Comparison of ENCODE assay signal across 7 cellular contexts in genomic region chr11:59755701-59756495, GRCh38. TPM values are rescaled to one million over a fixed set of nuclear protein-coding genes. Genes with fewer than 3 reads are reported as not detected.
DNase-seq lines count a peak whose midpoint lies in the region; ATAC-seq, FAIRE-seq and TF ChIP-seq lines count a peak whose summit lies in the region.

No MANE protein-coding gene starts in this region.

- TF ChIP-seq CTCF in pancreas (IDR thresholded peaks at IDR 0.05): no peak

- DNase-seq in HS-5 (ENCODE audit: low read depth): peak; percentile 56
- peak in 53 of 58 donors; percentile 13 to 86 (median 48) for DNase-seq in anterior cingulate cortex (lab: John Stamatoyannopoulos, UW)
- DNase-seq in left cardiac atrium: peak; percentile 83
- peak; percentile 80 to 90 (median 85) for DNase-seq in pancreas

- H3K27me3 ChIP-seq in pancreas: no peaks in the 10 kb centered on the region

- FAIRE-seq in pancreas (lab: Jason Lieb, UNC): no peak

- no peaks in the 10 kb centered on the region for H3K9me3 ChIP-seq in pancreas

- intact Hi-C loops in left cardiac atrium (cut with DNase I): loop anchor here (2.0 kb wide), 2 partner anchors 47 to 55 kb away; partner anchors contain the start of gene MRPL16 (in 1 of the 2)
- intact Hi-C loops in pancreas (cut with DNase I): no loop called here

- H3K4me3 ChIP-seq in pancreas: peak overlapping the region; percentile 66 to 94 (median 91)

- no peaks in the 10 kb centered on the region for H3K36me3 ChIP-seq in pancreas

- H3K27ac ChIP-seq in pancreas: peak overlapping the region; percentile 91 to 96 (median 94)

- 3 to 4% methylated on average over 17 to 23 of the region's 23 CpGs for WGBS in pancreas, 2 donors

- peaks cover 0 to 15% (median 7%) of the 10 kb centered on the region in 3 donors for H3K4me1 ChIP-seq in pancreas

- peak; percentile 7 for ATAC-seq in GM18498 (IDR thresholded peaks at IDR 0.05; ENCODE audit: unreplicated experiment)
- peak; percentile 57 for ATAC-seq in SK-N-SH treated with all-trans-retinoic acid at 6 μM for 48 hours
- ATAC-seq in left cardiac atrium: peak; percentile 77 to 90
- peak; percentile 80 to 89 (median 83) for ATAC-seq in pancreas
- ATAC-seq in GM18520 (IDR thresholded peaks at IDR 0.05; ENCODE audit: unreplicated experiment): no peak

TF ChIP-seq in SK-N-SH treated with all-trans-retinoic acid at 6 μM for 48 hours, 23 proteins besides CTCF, POLR2A, EP300 and RAD21:
- TF ChIP-seq ZNF565 (CRISPR knock-in tag; conservative IDR thresholded peaks at IDR 0.05; ENCODE audit: low read depth): no peak
- TF ChIP-seq PATZ1 (CRISPR knock-in tag; IDR thresholded peaks at IDR 0.05; ENCODE audit: borderline replicate concordance): peak; percentile 55; the same call in 1 of the 2 replicates
- TF ChIP-seq ZFP3 (CRISPR knock-in tag; IDR thresholded peaks at IDR 0.05): 0 out of 2 replicates have a peak, but pooled peaks have one; percentile 48

RNA-seq across cellular contexts. Expression of gene STX3, which starts 0.7 kb away (rescaled TPM):
- 10 to 100 TPM; 10.6 to 14.1 TPM for total RNA-seq in left cardiac atrium
- 10 to 100 TPM; 12.1 to 21.5 (median 15.3) TPM for total RNA-seq in pancreas
- polyA plus RNA-seq in pancreas: 10 to 100 TPM; 12.9 to 20.5 TPM

RNA-seq across cellular contexts. Expression of gene OR10V1, which starts 42.3 kb away (rescaled TPM):
- not detected for total RNA-seq in left cardiac atrium
- total RNA-seq in pancreas: not detected
- polyA plus RNA-seq in pancreas: not detected

RNA-seq across cellular contexts. Expression of gene MRPL16, which starts 54.7 kb away (rescaled TPM):
- total RNA-seq in left cardiac atrium (10 to 100 TPM; 61.2 to 70.4 TPM), pancreas (10 to 100 TPM; 17.0 to 23.4 (median 19.6) TPM)
- 10 to 100 TPM; 30.3 to 36.6 TPM for polyA plus RNA-seq in pancreas

Comparison
In these comparisons a context has a peak if more than half of its experiments do, and no peak if none do; other contexts are left out.
1. intact Hi-C loops: an anchor here in left cardiac atrium (2.0 kb wide); none called in pancreas.